13 cellular contexts compared by ENCODE assay signal in the genomic region with DNA sequence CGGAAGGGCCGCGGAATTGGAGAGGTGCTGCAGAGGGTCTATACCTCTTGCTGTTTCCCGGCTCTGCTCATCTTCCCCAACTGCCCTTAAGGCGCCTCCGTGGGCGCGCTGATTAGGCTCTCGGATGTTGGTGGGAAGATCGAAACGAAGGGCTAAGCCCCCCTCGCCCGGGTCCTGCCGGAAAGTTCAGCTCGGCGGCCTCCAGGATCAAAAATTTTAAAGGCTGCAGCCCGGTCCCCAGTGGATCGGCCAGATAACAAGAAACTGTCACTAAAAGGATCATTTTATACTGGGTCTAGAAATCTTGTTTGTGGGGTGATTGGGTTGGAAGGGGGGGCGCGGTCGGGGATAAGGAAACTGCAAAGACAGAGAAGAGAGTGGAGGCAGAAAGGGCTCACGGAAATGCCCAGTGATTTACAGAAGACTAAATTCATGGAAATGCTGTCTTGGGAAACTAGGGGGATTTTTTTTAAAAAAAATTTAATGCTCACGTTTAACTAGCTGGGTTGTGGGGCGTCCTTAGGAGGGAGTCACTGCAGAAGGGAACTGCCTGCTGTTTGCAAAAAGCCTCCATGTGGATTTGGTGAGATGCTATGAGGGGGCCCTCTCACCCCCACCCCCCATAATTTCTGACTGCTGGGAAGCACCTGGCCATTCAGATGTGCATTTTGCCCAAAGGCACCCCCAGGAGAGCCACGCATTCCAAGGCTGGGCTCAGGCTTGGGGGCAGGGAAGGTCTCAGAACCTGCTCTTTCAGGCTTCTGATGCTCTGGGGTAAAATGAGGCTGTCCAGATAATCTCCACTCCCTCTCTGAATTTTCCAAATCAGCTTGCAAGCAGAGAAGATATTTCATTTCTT. TPM values are rescaled to one million over a fixed set of nuclear protein-coding genes. Genes with fewer than 3 reads are reported as not detected.
DNase-seq lines count a peak whose midpoint lies in the region; ATAC-seq and TF ChIP-seq lines count a peak whose summit lies in the region.
"Had no signal": no experiment of that assay in that cellular context is flagged by ENCODE, and none has a peak within 500 bp of the region (broad histone marks: within the 10 kb centered on the region; RNA-seq: fewer than 3 reads in every experiment).

No MANE protein-coding gene starts in this region.

- intact Hi-C loops in A673 (cut with micrococcal nuclease; ENCODE audit: unreplicated experiment), result no loop called here

- WGBS in gastroesophageal sphincter (ENCODE audit: low coverage in 1 of 2), 2 donors, result 28% methylated on average over 4 to 7 of the region's 25 CpGs

- TF ChIP-seq CTCF in A673 (conservative IDR thresholded peaks at IDR 0.05; ENCODE audit: low read depth, low read length) (no peak), gastroesophageal sphincter (IDR thresholded peaks at IDR 0.05) (no peak), omental fat pad (IDR thresholded peaks at IDR 0.05) (no peak)

- no TSS peak for BruUV-seq in A673 (replicated peaks; lab: Mats Ljungman, UMichigan)

- TF ChIP-seq POLR2A in gastroesophageal sphincter (IDR thresholded peaks at IDR 0.05), result no peak

- ATAC-seq in HG03354 (IDR thresholded peaks at IDR 0.05; ENCODE audit: poor library complexity, severe bottlenecking, unreplicated experiment), result peak; percentile 10
- peak; percentile 28 for ATAC-seq in gastroesophageal sphincter
- ATAC-seq in omental fat pad (ENCODE audit: low FRiP score), result peak; percentile 34
- no peak for ATAC-seq in HG03342 (IDR thresholded peaks at IDR 0.05; ENCODE audit: unreplicated experiment)

- DNase-seq in A673 (ENCODE audit: low spot score), result no peak
- DNase-seq in omental fat pad (ENCODE audit: low spot score), result no peak
- no peak for DNase-seq in NAMALWA (ENCODE audit: low spot score)
- no peak for DNase-seq in DMS79 treated with DMSO at 0.1 percent for 48 hours (lab: John Stamatoyannopoulos, UW)
- no peak for DNase-seq in HEK293T (ENCODE audit: extremely low spot score)
- DNase-seq: activated CD4-positive, alpha-beta T cell treated with anti-CD3 and anti-CD28 coated beads, Interleukin-2, amount 50 U/mL, for 48 hours; NCI-H2171; stimulated activated CD8-positive, alpha-beta memory T cell treated with anti-CD3 and anti-CD28 coated beads, Interleukin-4, amount 100 ng/mL, for 48 hours had no signal

- H3K4me3 ChIP-seq in A673 (ENCODE audit: low read depth, low read length, poor library complexity, severe bottlenecking) (peak overlapping the region; percentile 38), gastroesophageal sphincter (peak overlapping the region in 1 of 2 donors; percentile 42)

- H3K4me1 ChIP-seq in A673 (ENCODE audit: insufficient read depth, low read length, poor library complexity, severe bottlenecking) (peaks cover 11% of the 10 kb centered on the region), gastroesophageal sphincter (peaks cover 0 to 30% (median 14%) of the 10 kb centered on the region in 3 donors)

- no peak for TF ChIP-seq EP300 in gastroesophageal sphincter (IDR thresholded peaks at IDR 0.05)

- H3K36me3 ChIP-seq in A673 (ENCODE audit: insufficient read depth, low read length, poor library complexity, severe bottlenecking) (no peaks in the 10 kb centered on the region), gastroesophageal sphincter (no peaks in the 10 kb centered on the region)

- H3K27me3 ChIP-seq in A673 (replicated peaks; ENCODE audit: insufficient read depth, low read depth, low read length, poor library complexity) (peaks cover 92% of the 10 kb centered on the region), gastroesophageal sphincter (peaks cover 100% of the 10 kb centered on the region)

- H3K27ac ChIP-seq in A673 (ENCODE audit: low read depth, low read length, poor library complexity, severe bottlenecking) (no peak overlapping the region), gastroesophageal sphincter (no peak overlapping the region)

- CTCF ChIA-PET in A673 (lab: Charles Lee), result interaction anchor here (0.6 kb wide), 2 partner anchors 18 to 623 kb away, joined by 3 to 8 read pairs; no protein-coding TSS in a partner anchor
- CTCF ChIA-PET in HEK293T (lab: Yijun Ruan, JAX), result interaction anchor here (1.2 kb wide), 1 partner anchor 135 kb away, joined by 3 read pairs; no protein-coding TSS in a partner anchor

- POLR2A ChIA-PET in A673 (lab: Charles Lee; ENCODE audit: low non-redundant PET), result no interaction called here
- POLR2A ChIA-PET in HEK293T (lab: Yijun Ruan, JAX), result no interaction called here

- H3K9me3 ChIP-seq in A673 (ENCODE audit: low read depth, low read length, poor library complexity, severe bottlenecking) (no peaks in the 10 kb centered on the region), gastroesophageal sphincter (no peaks in the 10 kb centered on the region)

TF ChIP-seq in HEK293T, 16 proteins besides CTCF, POLR2A, EP300 and RAD21:
- TF ChIP-seq TARDBP (IDR thresholded peaks at IDR 0.05), result no peak
- TF ChIP-seq ZNF384 (IDR thresholded peaks at IDR 0.05), result no peak
- no peak for TF ChIP-seq ELF4 (IDR thresholded peaks at IDR 0.05)
- TF ChIP-seq L3MBTL2 (conservative IDR thresholded peaks at IDR 0.05), result no peak
- TF ChIP-seq FOXK2 (IDR thresholded peaks at IDR 0.05), result no peak
- TF ChIP-seq FOXM1 (IDR thresholded peaks at IDR 0.05; ENCODE audit: borderline replicate concordance), result no peak
- TF ChIP-seq SP1 (IDR thresholded peaks at IDR 0.05), result no peak
- no peak for TF ChIP-seq FOXA1 (IDR thresholded peaks at IDR 0.05)
- no peak for TF ChIP-seq LEF1 (IDR thresholded peaks at IDR 0.05; ENCODE audit: borderline replicate concordance)
- TF ChIP-seq HDGF (IDR thresholded peaks at IDR 0.05; ENCODE audit: borderline replicate concordance), result no peak

RNA-seq across cellular contexts. Expression of a gene that starts 7.7 kb away (rescaled TPM):
- not detected in 2 replicates for total RNA-seq in A673 (2021)
- total RNA-seq in gastroesophageal sphincter, result not detected
- not detected for total RNA-seq in omental fat pad
- total RNA-seq: epithelial cell of proximal tubule, skeletal muscle tissue had no signal

RNA-seq across cellular contexts. Expression of a gene that starts 27.0 kb away (rescaled TPM):
- total RNA-seq in A673 (2021) (not detected in 2 replicates), gastroesophageal sphincter (not detected), omental fat pad (1 to 10 TPM in 1 of 4 donors, not detected in 3; 1.3 TPM)
- total RNA-seq: epithelial cell of proximal tubule, skeletal muscle tissue had no signal

RNA-seq across cellular contexts. Expression of a gene that starts 41.7 kb away (rescaled TPM):
- total RNA-seq in A673 (2021), result not detected in 2 replicates
- not detected for total RNA-seq in gastroesophageal sphincter
- total RNA-seq in omental fat pad, result not detected
- total RNA-seq: epithelial cell of proximal tubule, skeletal muscle tissue had no signal
